In the genomic region with DNA sequence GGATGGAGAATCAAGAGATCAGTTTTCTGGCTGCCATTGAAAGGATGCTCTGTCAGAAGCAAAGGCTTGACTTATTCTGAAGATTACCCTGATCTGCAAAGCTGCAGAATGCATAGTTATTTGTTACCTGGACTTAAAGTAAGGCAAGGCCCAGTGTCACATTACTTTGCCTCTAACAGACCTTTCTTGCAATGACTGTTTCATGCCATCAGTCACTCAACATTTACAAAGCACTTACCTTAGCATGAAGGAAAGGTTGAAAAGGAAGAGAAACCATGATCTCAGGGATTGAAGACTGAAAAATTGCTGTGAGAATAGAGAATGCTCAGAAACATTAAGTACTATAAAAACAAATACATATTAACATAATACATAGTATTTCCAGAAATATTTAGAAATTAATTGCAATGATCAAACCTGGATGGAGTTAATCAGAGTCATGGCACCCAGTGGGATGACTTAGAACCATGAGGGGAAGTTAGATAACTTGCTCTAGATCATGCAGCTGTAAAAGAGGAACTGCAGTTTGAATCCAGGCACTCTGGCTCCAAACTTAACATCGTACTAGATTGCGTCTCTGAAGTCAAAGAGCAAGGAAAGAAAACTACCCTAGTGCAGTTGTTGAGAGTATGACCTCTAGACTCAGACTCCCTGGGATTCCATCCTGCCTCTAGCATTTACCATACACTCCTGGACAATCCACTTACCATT, we compare ENCODE assay signal across 15 cellular contexts. TPM values are rescaled to one million over a fixed set of nuclear protein-coding genes. Genes with fewer than 3 reads are reported as not detected.
DNase-seq lines count a peak whose midpoint lies in the region; ATAC-seq and TF ChIP-seq lines count a peak whose summit lies in the region.
"Had no signal": no experiment of that assay in that cellular context is flagged by ENCODE, and none has a peak within 500 bp of the region (broad histone marks: within the 10 kb centered on the region; RNA-seq: fewer than 3 reads in every experiment).

No MANE protein-coding gene starts in this region.

- H3K9ac ChIP-seq in PC-3 (ENCODE audit: low read length): no peak overlapping the region

- CTCF ChIA-PET in PC-3 (lab: Charles Lee): no interaction called here

- no peaks in the 10 kb centered on the region for H3K79me2 ChIP-seq in PC-3 (ENCODE audit: low read length)

- peaks cover 41% of the 10 kb centered on the region for H3K4me1 Mint-ChIP-seq in stimulated activated memory B cell treated with anti-CD40 and anti-IgM and Interleukin-4, amounts not matched to agents 10 μg/mL and 1 μg/mL and 100 μg/mL, for 72 hours
- H3K4me1 Mint-ChIP-seq: CD8-positive, alpha-beta memory T cell; T-helper 17 cell had no signal

- H3K27ac Mint-ChIP-seq in stimulated activated memory B cell treated with anti-CD40 and anti-IgM and Interleukin-4, amounts not matched to agents 10 μg/mL and 1 μg/mL and 100 μg/mL, for 72 hours: peak overlapping the region; percentile 96
- H3K27ac Mint-ChIP-seq: activated naive CD8-positive, alpha-beta T cell; CD8-positive, alpha-beta memory T cell; T-helper 17 cell had no signal

- no peaks in the 10 kb centered on the region for H4K20me1 ChIP-seq in PC-3 (ENCODE audit: low read length)

- no peaks in the 10 kb centered on the region for H3K4me1 ChIP-seq in PC-3 (ENCODE audit: insufficient read depth, low read length)
- H3K4me1 ChIP-seq: Peyer's patch had no signal

- no peak overlapping the region for H2AFZ ChIP-seq in PC-3 (ENCODE audit: low read length)

- no peaks in the 10 kb centered on the region for H3K9me3 ChIP-seq in PC-3 (ENCODE audit: low read length)
- H3K9me3 ChIP-seq: Peyer's patch had no signal

- no peak overlapping the region for H3K27ac ChIP-seq in PC-3 (ENCODE audit: low read length)
- H3K27ac ChIP-seq: HL-60, Peyer's patch had no signal

- peak overlapping the region; percentile 23 for H3K4me3 Mint-ChIP-seq in stimulated activated memory B cell treated with anti-CD40 and anti-IgM and Interleukin-4, amounts not matched to agents 10 μg/mL and 1 μg/mL and 100 μg/mL, for 72 hours
- H3K4me3 Mint-ChIP-seq: activated naive CD8-positive, alpha-beta T cell; CD8-positive, alpha-beta memory T cell; T-helper 17 cell had no signal

- H3K27me3 ChIP-seq in PC-3 (ENCODE audit: low read length): no peaks in the 10 kb centered on the region
- H3K27me3 ChIP-seq: Peyer's patch had no signal

- BruUV-seq in PC-3 (replicated peaks; lab: Mats Ljungman, UMichigan): no TSS peak

- no peak for TF ChIP-seq CTCF in PC-3 (conservative IDR thresholded peaks at IDR 0.05; ENCODE audit: low read depth, low read length)

- H3K27me3 Mint-ChIP-seq in stimulated activated memory B cell treated with anti-CD40 and anti-IgM and Interleukin-4, amounts not matched to agents 10 μg/mL and 1 μg/mL and 100 μg/mL, for 72 hours: no peaks in the 10 kb centered on the region
- H3K27me3 Mint-ChIP-seq: activated naive CD8-positive, alpha-beta T cell; T-helper 17 cell had no signal

- intact Hi-C loops in PC-3 (cut with micrococcal nuclease): no loop called here

- POLR2A ChIA-PET in PC-3 (lab: Charles Lee; ENCODE audit: unreplicated experiment): no interaction called here

- H3K9me2 ChIP-seq in PC-3 (replicated peaks; ENCODE audit: low read length): no peaks in the 10 kb centered on the region

- H3K4me2 ChIP-seq in PC-3 (ENCODE audit: low read length): no peak overlapping the region

- no peaks in the 10 kb centered on the region for H3K36me3 ChIP-seq in PC-3 (ENCODE audit: low read depth, low read length)
- H3K36me3 ChIP-seq: Peyer's patch had no signal

- peak; percentile 60 for DNase-seq in SKM-1 treated with dmso at 0.1 percent for 144 hours (lab: John Stamatoyannopoulos, UW; ENCODE audit: unreplicated experiment)
- no peak for DNase-seq in PC-3
- DNase-seq in D341Med (ENCODE audit: low spot score): no peak
- DNase-seq: CD8-positive, alpha-beta memory T cell; central memory CD4-positive, alpha-beta T cell; nucleus accumbens; Peyer's patch; small intestine; T-helper 17 cell had no signal

- H3K36me3 Mint-ChIP-seq in stimulated activated memory B cell treated with anti-CD40 and anti-IgM and Interleukin-4, amounts not matched to agents 10 μg/mL and 1 μg/mL and 100 μg/mL, for 72 hours: peaks cover 5% of the 10 kb centered on the region
- H3K36me3 Mint-ChIP-seq: activated naive CD8-positive, alpha-beta T cell had no signal

- H3K4me3 ChIP-seq in PC-3 (ENCODE audit: low read length): no peak overlapping the region
- H3K4me3 ChIP-seq: Peyer's patch had no signal

- peaks cover 2% of the 10 kb centered on the region for H3K9me3 Mint-ChIP-seq in stimulated activated memory B cell treated with anti-CD40 and anti-IgM and Interleukin-4, amounts not matched to agents 10 μg/mL and 1 μg/mL and 100 μg/mL, for 72 hours
- H3K9me3 Mint-ChIP-seq: CD8-positive, alpha-beta memory T cell had no signal

- H3F3A ChIP-seq in PC-3 (ENCODE audit: low read length, unreplicated experiment): no peaks in the 10 kb centered on the region

- ATAC-seq in GM18858 (IDR thresholded peaks at IDR 0.05; ENCODE audit: unreplicated experiment) (peak; percentile 32), HG03159 (IDR thresholded peaks at IDR 0.05; ENCODE audit: unreplicated experiment) (peak; percentile 42), PC-3 (no peak), GM19463 (IDR thresholded peaks at IDR 0.05; ENCODE audit: unreplicated experiment) (no peak)
- peak; percentile 71 for ATAC-seq in stimulated activated memory B cell treated with anti-CD40 and anti-IgM and Interleukin-4, amounts not matched to agents 10 μg/mL and 1 μg/mL and 100 μg/mL, for 72 hours
- ATAC-seq: T-helper 17 cell had no signal

RNA-seq across cellular contexts. Expression of a gene that starts 26.5 kb away (rescaled TPM):
- total RNA-seq in PC-3 (2014; rRNA removed): 2.2 and 3.6 TPM in 2 replicates

Comparison
In these comparisons a context has a peak if more than half of its experiments do, and no peak if none do; other contexts are left out.
1. ATAC-seq: peak in GM18858 (single experiment), HG03159 (single experiment) and stimulated activated memory B cell treated with anti-CD40 and anti-IgM and Interleukin-4, amounts not matched to agents 10 μg/mL and 1 μg/mL and 100 μg/mL, for 72 hours (single experiment); none in PC-3 (single experiment) and GM19463 (single experiment).